In the genomic region with DNA sequence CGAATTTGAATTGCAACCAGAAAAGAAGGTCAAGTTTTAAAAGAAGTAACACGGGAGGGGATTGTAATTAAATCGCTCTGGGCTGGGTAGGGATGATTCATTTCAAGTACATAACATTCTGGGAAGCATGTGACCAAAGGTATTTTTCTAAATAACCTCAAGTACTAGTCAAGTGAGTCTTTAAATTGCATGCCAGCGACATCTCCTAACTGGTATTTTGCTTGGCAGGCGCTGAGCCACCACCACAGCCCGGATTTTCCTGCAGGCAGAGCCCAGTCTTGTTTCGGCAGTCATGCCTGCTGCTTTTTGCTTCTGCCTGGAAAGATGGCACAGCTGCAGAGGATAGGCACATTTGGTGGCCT, we compare ENCODE assay signal across 7 cellular contexts. TPM values are rescaled to one million over a fixed set of nuclear protein-coding genes. Genes with fewer than 3 reads are reported as not detected.
A peak's percentile ranks its signal among the peaks of the same experiment; 100 is the strongest.
DNase-seq lines count a peak whose midpoint lies in the region; ATAC-seq and TF ChIP-seq lines count a peak whose summit lies in the region.

No MANE protein-coding gene starts in this region.

- H3K27ac ChIP-seq in right atrium auricular region (peak overlapping the region; percentile 37 to 78), thoracic aorta (peak overlapping the region in 1 of 2 donors; percentile 61)
- H3K27ac ChIP-seq in CD4-positive, alpha-beta memory T cell (ENCODE audit: low read depth, low read length) = no peak overlapping the region

- no peaks in the 10 kb centered on the region for H3K27me3 ChIP-seq in right atrium auricular region
- no peaks in the 10 kb centered on the region for H3K27me3 ChIP-seq in thoracic aorta (replicated peaks; ENCODE audit: insufficient read depth)
- no peaks in the 10 kb centered on the region for H3K27me3 ChIP-seq in CD4-positive, alpha-beta memory T cell (ENCODE audit: insufficient read depth, low read length)

- CTCF ChIA-PET in CD4-positive, alpha-beta memory T cell (lab: Charles Lee; ENCODE audit: partially characterized antibody) = no interaction called here

- no peak overlapping the region for H3K4me3 Mint-ChIP-seq in CD4-positive, alpha-beta memory T cell

- no peaks in the 10 kb centered on the region for H3K36me3 ChIP-seq in right atrium auricular region
- no peaks in the 10 kb centered on the region for H3K36me3 ChIP-seq in thoracic aorta
- H3K36me3 ChIP-seq in CD4-positive, alpha-beta memory T cell (ENCODE audit: insufficient read depth, low read length) = no peaks in the 10 kb centered on the region

- no peak overlapping the region for H3K4me3 ChIP-seq in astrocyte of the cerebellum (ENCODE audit: low read depth, low read length)
- H3K4me3 ChIP-seq in right atrium auricular region = no peak overlapping the region
- H3K4me3 ChIP-seq in thoracic aorta = peak overlapping the region; percentile 49
- H3K4me3 ChIP-seq in CD4-positive, alpha-beta memory T cell (ENCODE audit: low read length in 2 of 2) = no peak overlapping the region

- POLR2A ChIA-PET in CD4-positive, alpha-beta memory T cell (lab: Charles Lee; ENCODE audit: partially characterized antibody) = no interaction called here

- H3K9me3 ChIP-seq in right atrium auricular region = no peaks in the 10 kb centered on the region
- H3K9me3 ChIP-seq in thoracic aorta = no peaks in the 10 kb centered on the region
- no peaks in the 10 kb centered on the region for H3K9me3 ChIP-seq in CD4-positive, alpha-beta memory T cell (ENCODE audit: control insufficient read depth in 1 of 2, low read length in 2 of 2)

- no peak overlapping the region for H3K27ac Mint-ChIP-seq in CD4-positive, alpha-beta memory T cell

- no peaks in the 10 kb centered on the region for H3K36me3 Mint-ChIP-seq in CD4-positive, alpha-beta memory T cell

- no peaks in the 10 kb centered on the region for H3K9me3 Mint-ChIP-seq in CD4-positive, alpha-beta memory T cell

- H3K4me1 ChIP-seq in right atrium auricular region (peaks cover 0 to 4% of the 10 kb centered on the region in 2 donors), thoracic aorta (ENCODE audit: control insufficient read depth in 1 of 2, low read depth in 2 of 2) (peaks cover 10 to 17% of the 10 kb centered on the region in 2 donors)
- no peaks in the 10 kb centered on the region for H3K4me1 ChIP-seq in CD4-positive, alpha-beta memory T cell (ENCODE audit: insufficient read depth, low read length)

- in situ Hi-C loops in astrocyte of the cerebellum (cut with HindIII; ENCODE audit: low sequenced_read_pairs) = loop anchor here (5.0 kb wide), 1 partner anchor 34 kb away; no protein-coding TSS in a partner anchor

- no peaks in the 10 kb centered on the region for H3K4me1 Mint-ChIP-seq in CD4-positive, alpha-beta memory T cell

- intact Hi-C loops in CD4-positive, alpha-beta memory T cell (cut with micrococcal nuclease) = no loop called here

- peaks cover 0 to 2% of the 10 kb centered on the region in 2 donors for H3K27me3 Mint-ChIP-seq in CD4-positive, alpha-beta memory T cell

- TF ChIP-seq CTCF in astrocyte of the cerebellum (IDR thresholded peaks at IDR 0.05; ENCODE audit: low read depth, low read length, missing control alignments) (no peak), right atrium auricular region (IDR thresholded peaks at IDR 0.05) (no peak), thoracic aorta (IDR thresholded peaks at IDR 0.05) (no peak)

- ATAC-seq in thoracic aorta (ENCODE audit: insufficient number of reproducible peaks, low FRiP score, low read depth) (peak; percentile 62), HG02798 (IDR thresholded peaks at IDR 0.05; ENCODE audit: poor library complexity, unreplicated experiment) (no peak)

- DNase-seq in HT-29 (ENCODE audit: low spot score) (peak; percentile 47), astrocyte of the cerebellum (ENCODE audit: low read depth) (peak; percentile 87), right atrium auricular region (ENCODE audit: low spot score) (no peak), thoracic aorta (ENCODE audit: low spot score) (no peak), UCSD-AML1 (lab: John Stamatoyannopoulos, UW; ENCODE audit: unreplicated experiment) (no peak)
- no peak for DNase-seq in CD4-positive, alpha-beta memory T cell

RNA-seq across cellular contexts. Expression of a gene that starts 33.7 kb away (rescaled TPM):
- total RNA-seq in HT-29 (2014; rRNA removed; shearing (Covaris generic)) = 9.8 and 10.5 TPM in 2 replicates
- total RNA-seq in right atrium auricular region (10 to 100 TPM; 39.2 to 49.4 TPM), thoracic aorta (10 to 100 TPM; 29.2 to 50.8 TPM)
- total RNA-seq in CD4-positive, alpha-beta memory T cell = 1 to 10 TPM; 2.1 to 2.6 TPM
- polyA plus RNA-seq in CD4-positive, alpha-beta memory T cell = under 1 TPM in 1 of 2 donors, not detected in 1; 0.79 TPM

Comparison
In these comparisons a context has a peak if more than half of its experiments do, and no peak if none do; other contexts are left out.
1. DNase-seq: peak in HT-29 (single experiment) and astrocyte of the cerebellum (single experiment); none in right atrium auricular region (single experiment), thoracic aorta (single experiment), UCSD-AML1 (single experiment) and CD4-positive, alpha-beta memory T cell (0 of 5).